14 cellular contexts compared by ENCODE assay signal in the genomic region with DNA sequence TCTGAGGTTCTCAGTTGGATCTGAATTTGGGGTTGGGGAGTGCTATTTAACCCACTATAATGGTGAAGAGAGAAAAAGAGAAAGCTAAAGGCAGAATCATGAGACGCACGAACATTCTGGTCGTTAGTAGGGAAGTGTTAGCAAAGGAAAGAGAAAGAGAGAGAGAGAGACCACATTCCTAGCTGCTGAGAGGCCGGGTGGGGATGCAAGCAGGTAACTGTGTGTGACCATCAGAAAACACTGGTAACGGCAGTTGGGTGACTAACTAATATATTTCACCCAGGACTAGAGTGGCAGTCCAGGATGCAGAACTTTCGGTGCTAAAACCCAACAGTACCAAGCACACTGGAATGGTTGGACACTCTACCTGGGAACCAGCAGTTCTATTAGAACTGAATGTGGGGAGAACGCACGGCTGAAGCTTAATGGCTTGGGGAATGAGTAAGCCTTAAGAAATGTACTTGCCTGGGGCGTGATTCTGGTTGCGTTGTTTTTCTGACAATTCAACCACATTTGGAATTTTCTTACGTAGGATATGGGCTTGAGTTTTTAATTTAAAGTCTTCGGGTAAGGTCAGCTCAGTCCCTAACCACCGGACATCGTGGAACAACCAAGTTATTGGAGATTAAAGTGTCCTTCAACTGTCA.
DNase-seq lines count a peak whose midpoint lies in the region; ATAC-seq and TF ChIP-seq lines count a peak whose summit lies in the region.
"Had no signal": no experiment of that assay in that cellular context is flagged by ENCODE, and none has a peak within 500 bp of the region (broad histone marks: within the 10 kb centered on the region; RNA-seq: fewer than 3 reads in every experiment).

No MANE protein-coding gene starts in this region.

- H3K4me3 Mint-ChIP-seq in chondrocyte (ENCODE audit: unreplicated experiment), result no peak overlapping the region
- H3K4me3 Mint-ChIP-seq: activated CD4-positive, alpha-beta T cell treated with anti-CD3 and anti-CD28 coated beads for 36 hours; neural crest cell had no signal

- H3K27ac ChIP-seq in mesodermal cell (ENCODE audit: low read depth, low read length, severe bottlenecking), result peak overlapping the region; percentile 88
- H3K27ac ChIP-seq: C4-2B, SK-N-MC had no signal

- H3K27me3 Mint-ChIP-seq in chondrocyte (ENCODE audit: low read depth), result no peaks in the 10 kb centered on the region
- H3K27me3 Mint-ChIP-seq: activated CD4-positive, alpha-beta T cell treated with anti-CD3 and anti-CD28 coated beads for 36 hours had no signal

- H3K27ac Mint-ChIP-seq in chondrocyte (ENCODE audit: unreplicated experiment), result peak overlapping the region; percentile 62
- H3K27ac Mint-ChIP-seq: activated CD4-positive, alpha-beta T cell treated with anti-CD3 and anti-CD28 coated beads for 36 hours had no signal

- no peak for TF ChIP-seq CTCF in chondrocyte (IDR thresholded peaks at IDR 0.05)

- H3K27me3 ChIP-seq in HAP-1 (ENCODE audit: low read depth), result no peaks in the 10 kb centered on the region

- H3K9me3 Mint-ChIP-seq in chondrocyte (ENCODE audit: low read depth), result no peaks in the 10 kb centered on the region

- ATAC-seq in HG02970 (IDR thresholded peaks at IDR 0.05; ENCODE audit: low FRiP score, unreplicated experiment), result no peak
- ATAC-seq: activated CD4-positive, alpha-beta T cell treated with anti-CD3 and anti-CD28 coated beads for 36 hours had no signal

- H3K4me3 ChIP-seq in mesodermal cell (ENCODE audit: extremely low read depth, insufficient read depth, low read length, poor library complexity, severe bottlenecking) (no peak overlapping the region), HAP-1 (no peak overlapping the region)
- H3K4me3 ChIP-seq: SK-N-MC had no signal

- no peaks in the 10 kb centered on the region for H3K36me3 Mint-ChIP-seq in chondrocyte (ENCODE audit: low read depth)

- in situ Hi-C loops in HAP-1 (cut with MboI; ENCODE audit: low sequenced_read_pairs), result no loop called here

- H3K4me1 Mint-ChIP-seq in chondrocyte (ENCODE audit: low read depth), result peaks cover 31% of the 10 kb centered on the region
- H3K4me1 Mint-ChIP-seq: activated CD4-positive, alpha-beta T cell treated with anti-CD3 and anti-CD28 coated beads for 36 hours had no signal

- H3K9me3 ChIP-seq in mesodermal cell (ENCODE audit: control insufficient read depth, low read length) (peaks cover under 1% of the 10 kb centered on the region), HAP-1 (no peaks in the 10 kb centered on the region)

- H3K36me3 ChIP-seq in mesodermal cell (ENCODE audit: control insufficient read depth, insufficient read depth, low read length) (no peaks in the 10 kb centered on the region), HAP-1 (replicated peaks) (no peaks in the 10 kb centered on the region)

- WGBS in mesodermal cell (ENCODE audit: insufficient coverage in 2 of 2), 2 experiments, result 80 to 94% methylated on average over 10 to 11 of the region's 14 CpGs

- DNase-seq in COLO829 (ENCODE audit: low spot score) (peak; percentile 68), LHCN-M2 (ENCODE audit: low read depth) (peak; percentile 71), chondrocyte (ENCODE audit: low spot score) (no peak), T-helper 1 cell (no peak), HAP-1 (ENCODE audit: low spot score in 2 of 2) (no peak)
- no peak for DNase-seq in stimulated activated CD4-positive, alpha-beta T cell treated with anti-CD3 and anti-CD28 coated beads, Interleukin-1b, Interleukin-23, amount 100 ng/mL, for 48 hours
- DNase-seq: activated CD4-positive, alpha-beta T cell treated with anti-CD3 and anti-CD28 coated beads for 36 hours; left cardiac atrium; NCI-H1417 treated with DMSO at 0.1 percent for 48 hours had no signal

- H3K4me1 ChIP-seq in mesodermal cell (ENCODE audit: control insufficient read depth, insufficient read depth, low read length, poor library complexity, severe bottlenecking) (peaks cover 20% of the 10 kb centered on the region), HAP-1 (no peaks in the 10 kb centered on the region)

Comparison
In these comparisons a context has a peak if more than half of its experiments do, and no peak if none do; other contexts are left out.
1. DNase-seq: peak in COLO829 (single experiment) and LHCN-M2 (single experiment); none in chondrocyte (single experiment), stimulated activated CD4-positive, alpha-beta T cell treated with anti-CD3 and anti-CD28 coated beads, Interleukin-1b, Interleukin-23, amount 100 ng/mL, for 48 hours (single experiment), T-helper 1 cell (0 of 5) and HAP-1 (0 of 2).